17 cellular contexts compared by ENCODE assay signal in the genomic region with DNA sequence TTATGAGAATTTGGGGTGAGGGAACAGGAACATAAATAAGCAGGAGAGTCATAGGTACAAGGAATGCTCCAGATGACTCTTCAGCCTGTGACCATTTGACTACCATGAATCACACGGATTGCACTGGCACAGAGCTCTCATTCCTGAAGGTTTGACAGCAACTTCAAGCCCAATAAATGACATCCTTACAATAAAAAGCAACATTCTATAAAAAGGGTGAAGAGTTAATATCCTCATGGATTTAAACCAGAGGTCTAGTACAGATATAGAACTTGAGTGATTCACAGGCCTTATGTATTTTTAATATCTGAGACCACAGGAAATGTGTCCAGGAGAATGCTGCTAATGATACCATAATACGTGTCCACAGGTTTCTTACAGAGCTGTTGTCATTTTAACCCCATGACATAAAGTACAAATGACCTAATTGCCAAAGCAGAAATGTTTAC.
DNase-seq lines count a peak whose midpoint lies in the region; ATAC-seq and TF ChIP-seq lines count a peak whose summit lies in the region.
"Had no signal": no experiment of that assay in that cellular context is flagged by ENCODE, and none has a peak within 500 bp of the region (broad histone marks: within the 10 kb centered on the region; RNA-seq: fewer than 3 reads in every experiment).

No MANE protein-coding gene starts in this region.

- H3K79me2 ChIP-seq in osteoblast (ENCODE audit: insufficient read depth, low read length): no peaks in the 10 kb centered on the region

- H3K27me3 ChIP-seq in BJ (ENCODE audit: control insufficient read depth, insufficient read depth, low read length) (no peaks in the 10 kb centered on the region), Panc1 (ENCODE audit: control insufficient read depth, insufficient read depth, low read length) (no peaks in the 10 kb centered on the region), osteoblast (ENCODE audit: insufficient read depth, low read length) (no peaks in the 10 kb centered on the region)
- H3K27me3 ChIP-seq: spleen had no signal

- H3K4me3 Mint-ChIP-seq in activated CD4-positive, alpha-beta memory T cell treated with anti-CD3 and anti-CD28 coated beads, Interleukin-2, amount 10 ng/mL, durations not matched to agents 7 days and 5 days: no peak overlapping the region
- H3K4me3 Mint-ChIP-seq: activated B cell treated with CpG ODN at 0.5 μM for 24 hours, B cell, memory B cell had no signal

- intact Hi-C loops in Panc1 (cut with micrococcal nuclease; ENCODE audit: unreplicated experiment) (no loop called here), posterior vena cava (cut with DNase I) (no loop called here)

- H3K4me3 ChIP-seq in BJ (ENCODE audit: low read depth, low read length) (no peak overlapping the region), Panc1 (ENCODE audit: low read depth in 2 of 2, low read length in 2 of 2) (no peak overlapping the region), epithelial cell of proximal tubule (ENCODE audit: low read depth, low read length) (no peak overlapping the region), osteoblast (ENCODE audit: insufficient read depth, low read length) (no peak overlapping the region)
- H3K4me3 ChIP-seq: spleen had no signal

- no peaks in the 10 kb centered on the region for H3K36me3 Mint-ChIP-seq in activated CD4-positive, alpha-beta memory T cell treated with anti-CD3 and anti-CD28 coated beads, Interleukin-2, amount 10 ng/mL, durations not matched to agents 7 days and 5 days (ENCODE audit: low read depth)

- POLR2A ChIA-PET in BJ (lab: Charles Lee): no interaction called here
- POLR2A ChIA-PET in Panc1 (lab: Charles Lee): no interaction called here
- POLR2A ChIA-PET in activated CD4-positive, alpha-beta memory T cell treated with anti-CD3 and anti-CD28 coated beads, Interleukin-2, amount 10 ng/mL, durations not matched to agents 7 days and 5 days (lab: Charles Lee): no interaction called here

- BruUV-seq in Panc1 (replicated peaks; lab: Mats Ljungman, UMichigan): no TSS peak

- ATAC-seq in Panc1: no peak

- H3K36me3 ChIP-seq in BJ (ENCODE audit: control insufficient read depth, insufficient read depth, low read length) (no peaks in the 10 kb centered on the region), Panc1 (ENCODE audit: control insufficient read depth, insufficient read depth, low read length) (no peaks in the 10 kb centered on the region), osteoblast (ENCODE audit: insufficient read depth, low read length) (no peaks in the 10 kb centered on the region)
- H3K36me3 ChIP-seq: spleen had no signal

- in situ Hi-C loops in Panc1 (cut with HindIII; ENCODE audit: low pct_unique_long_range_greater_than_20kb, low sequenced_read_pairs): no loop called here

- H3K27ac ChIP-seq in Panc1 (ENCODE audit: low read length) (no peak overlapping the region), osteoblast (ENCODE audit: low read depth, low read length) (peak overlapping the region; percentile 42)
- H3K27ac ChIP-seq: spleen had no signal

- peaks cover 4% of the 10 kb centered on the region for H3K9me3 Mint-ChIP-seq in activated CD4-positive, alpha-beta memory T cell treated with anti-CD3 and anti-CD28 coated beads, Interleukin-2, amount 10 ng/mL, durations not matched to agents 7 days and 5 days

- H3K27me3 Mint-ChIP-seq in activated CD4-positive, alpha-beta memory T cell treated with anti-CD3 and anti-CD28 coated beads, Interleukin-2, amount 10 ng/mL, durations not matched to agents 7 days and 5 days: peaks cover 7% of the 10 kb centered on the region
- H3K27me3 Mint-ChIP-seq: activated B cell treated with CpG ODN at 0.5 μM for 24 hours, B cell had no signal

- DNase-seq in BJ (ENCODE audit: low read depth) (peak; percentile 78), Panc1 (ENCODE audit: low read depth, low spot score) (peak; percentile 10), epithelial cell of proximal tubule (ENCODE audit: low read depth) (peak; percentile 4), osteoblast (ENCODE audit: insufficient read length, low spot score, missing footprints) (peak; percentile 39), NCI-H187 treated with DMSO at 0.1 percent for 48 hours (lab: John Stamatoyannopoulos, UW) (no peak), posterior vena cava (ENCODE audit: low spot score) (no peak)
- no peak for DNase-seq in activated CD4-positive, alpha-beta memory T cell treated with anti-CD3 and anti-CD28 coated beads, Interleukin-2, amount 10 ng/mL, durations not matched to agents 7 days and 5 days
- DNase-seq in stimulated activated CD4-positive, alpha-beta T cell treated with anti-CD3 and anti-CD28 coated beads, Interleukin-2, amount 100 ng/mL, for 24 hours: no peak
- DNase-seq: activated B cell treated with CpG ODN at 0.5 μM for 24 hours; activated CD8-positive, alpha-beta memory T cell treated with anti-CD3 and anti-CD28 coated beads, Interleukin-2, amount 50 U/mL, for 48 hours; activated naive CD4-positive, alpha-beta T cell treated with anti-CD3 and anti-CD28 coated beads, Interleukin-2, amount 50 U/mL, for 16 hours; NCI-H1048; NCI-H2227 treated with DMSO at 0.1 percent for 48 hours; spleen; substantia nigra had no signal

- H3K27ac Mint-ChIP-seq in activated CD4-positive, alpha-beta memory T cell treated with anti-CD3 and anti-CD28 coated beads, Interleukin-2, amount 10 ng/mL, durations not matched to agents 7 days and 5 days: no peak overlapping the region
- H3K27ac Mint-ChIP-seq: activated B cell treated with CpG ODN at 0.5 μM for 24 hours, B cell, memory B cell had no signal

- no peak overlapping the region for H2AFZ ChIP-seq in osteoblast (ENCODE audit: low read length)

- no peaks in the 10 kb centered on the region for H4K20me1 ChIP-seq in osteoblast (ENCODE audit: insufficient read depth, low read length)

- no peaks in the 10 kb centered on the region for H3K4me1 Mint-ChIP-seq in activated CD4-positive, alpha-beta memory T cell treated with anti-CD3 and anti-CD28 coated beads, Interleukin-2, amount 10 ng/mL, durations not matched to agents 7 days and 5 days
- H3K4me1 Mint-ChIP-seq: activated B cell treated with CpG ODN at 0.5 μM for 24 hours, B cell had no signal

- CTCF ChIA-PET in BJ (lab: Yijun Ruan, JAX): interaction anchor here (0.7 kb wide), 1 partner anchor 14 kb away, joined by 3 read pairs; no protein-coding TSS in a partner anchor
- CTCF ChIA-PET in Panc1 (lab: Charles Lee): no interaction called here
- CTCF ChIA-PET in activated CD4-positive, alpha-beta memory T cell treated with anti-CD3 and anti-CD28 coated beads, Interleukin-2, amount 10 ng/mL, durations not matched to agents 7 days and 5 days (lab: Charles Lee): no interaction called here

- H3K9me3 ChIP-seq in Panc1 (ENCODE audit: control insufficient read depth, insufficient read depth, low read depth, low read length) (no peaks in the 10 kb centered on the region), osteoblast (ENCODE audit: low read depth, low read length) (no peaks in the 10 kb centered on the region)

- no peaks in the 10 kb centered on the region for H3K4me1 ChIP-seq in Panc1 (ENCODE audit: control insufficient read depth, insufficient read depth, low read length)
- H3K4me1 ChIP-seq in osteoblast (ENCODE audit: insufficient read depth, low read length): peaks cover 11% of the 10 kb centered on the region
- H3K4me1 ChIP-seq: spleen had no signal

- TF ChIP-seq CTCF in BJ (IDR thresholded peaks at IDR 0.05; ENCODE audit: insufficient read depth, low read depth, low read length) (no peak), Panc1 (IDR thresholded peaks at IDR 0.05) (no peak), epithelial cell of proximal tubule (conservative IDR thresholded peaks at IDR 0.05; ENCODE audit: low read depth, low read length) (no peak), osteoblast (IDR thresholded peaks at IDR 0.05; ENCODE audit: extremely low read depth, low read depth, low read length) (no peak)

- H3K4me2 ChIP-seq in osteoblast (ENCODE audit: insufficient read depth, low read length): no peak overlapping the region

Comparison
In these comparisons a context has a peak if more than half of its experiments do, and no peak if none do; other contexts are left out.
1. DNase-seq: peak in BJ (single experiment), Panc1 (single experiment), epithelial cell of proximal tubule (single experiment) and osteoblast (single experiment); none in NCI-H187 treated with DMSO at 0.1 percent for 48 hours (single experiment), activated CD4-positive, alpha-beta memory T cell treated with anti-CD3 and anti-CD28 coated beads, Interleukin-2, amount 10 ng/mL, durations not matched to agents 7 days and 5 days (single experiment), posterior vena cava (single experiment) and stimulated activated CD4-positive, alpha-beta T cell treated with anti-CD3 and anti-CD28 coated beads, Interleukin-2, amount 100 ng/mL, for 24 hours (0 of 2).